In the genomic region with DNA sequence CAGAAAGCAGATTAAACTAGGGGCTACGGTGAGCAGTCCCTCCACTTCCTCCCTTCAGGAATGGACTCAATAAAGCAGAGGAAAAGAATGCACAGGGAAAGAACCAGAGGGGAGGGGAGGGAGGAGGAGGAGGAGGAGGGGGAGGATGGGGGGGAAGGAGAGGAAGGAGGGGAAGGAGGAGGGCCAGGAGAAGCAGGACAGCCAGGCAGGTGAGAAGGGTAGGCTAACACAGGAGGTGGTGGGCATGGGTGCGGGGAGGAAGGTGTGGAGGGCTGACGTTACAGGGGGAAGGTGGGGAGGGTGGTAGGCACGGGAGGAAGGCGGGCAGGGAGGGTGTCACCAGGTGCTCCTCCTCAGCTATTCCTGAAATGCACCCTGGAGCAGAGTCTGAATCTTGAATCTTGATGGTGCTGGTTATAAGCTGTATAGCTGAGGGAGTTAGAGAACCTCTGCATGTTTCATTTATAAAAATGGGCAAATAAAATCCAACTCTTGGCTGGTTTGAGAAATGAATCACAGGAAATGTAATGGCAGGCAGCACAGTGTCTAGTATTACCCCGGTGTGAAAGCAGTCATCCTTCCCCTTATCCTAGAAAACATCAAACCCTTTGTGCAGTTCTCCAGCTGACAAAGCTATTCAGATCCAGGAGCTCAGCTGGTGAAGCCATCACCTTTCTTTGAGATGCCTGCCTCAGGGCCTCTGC, we compare ENCODE assay signal across 12 cellular contexts. TPM values are rescaled to one million over a fixed set of nuclear protein-coding genes. Genes with fewer than 3 reads are reported as not detected.
DNase-seq lines count a peak whose midpoint lies in the region; ATAC-seq lines count a peak whose summit lies in the region.
"Had no signal": no experiment of that assay in that cellular context is flagged by ENCODE, and none has a peak within 500 bp of the region (broad histone marks: within the 10 kb centered on the region; RNA-seq: fewer than 3 reads in every experiment).

No MANE protein-coding gene starts in this region.

- peak; percentile 39 for DNase-seq in A172 (ENCODE audit: low spot score)
- peak; percentile 52 for DNase-seq in EL
- peak; percentile 33 for DNase-seq in RPMI7951 (ENCODE audit: low read depth)
- peak; percentile 11 for DNase-seq in ecto neural progenitor cell (ENCODE audit: low spot score)
- no peak for DNase-seq in NCI-H1694 (lab: John Stamatoyannopoulos, UW)
- no peak for DNase-seq in T-helper 1 cell
- no peak for DNase-seq in NCI-H2227 treated with DMSO at 0.1 percent for 48 hours (lab: John Stamatoyannopoulos, UW)
- DNase-seq: activated CD4-positive, alpha-beta T cell treated with anti-CD3 and anti-CD28 coated beads, Interleukin-2, amount 50 U/mL, for 4 hours; NCI-H1105; NCI-H774; stimulated activated naive CD4-positive, alpha-beta T cell had no signal

- ATAC-seq in GM21717 (IDR thresholded peaks at IDR 0.05; ENCODE audit: unreplicated experiment), result no peak

RNA-seq across cellular contexts. Expression of a gene that starts 3.4 kb away (rescaled TPM):
- total RNA-seq in A172 (2014; rRNA removed; shearing (Covaris generic)), result 32.6 and 75.0 TPM in 2 replicates
- total RNA-seq in RPMI7951 (2014; rRNA removed; shearing (Covaris generic)), result 26.6 and 37.8 TPM in 2 replicates

Comparison
In these comparisons a context has a peak if more than half of its experiments do, and no peak if none do; other contexts are left out.
1. DNase-seq: peak in A172 (single experiment), EL (single experiment), RPMI7951 (single experiment) and ecto neural progenitor cell (single experiment); none in NCI-H1694 (single experiment), T-helper 1 cell (0 of 5) and NCI-H2227 treated with DMSO at 0.1 percent for 48 hours (single experiment).